In genomic region chr6:32973934-32974333, GRCh38 we compare ENCODE assay signal across 6 cellular contexts. TPM values are rescaled to one million over a fixed set of nuclear protein-coding genes. Genes with fewer than 3 reads are reported as not detected.
DNase-seq lines count a peak whose midpoint lies in the region; ATAC-seq and TF ChIP-seq lines count a peak whose summit lies in the region.

No MANE protein-coding gene starts in this region.

- peak overlapping the region; percentile 92 for H3K9ac ChIP-seq in SK-N-SH

- peak in 1 of 2 donors; percentile 29 for TF ChIP-seq POLR2A in thyroid gland (IDR thresholded peaks at IDR 0.05)

- H3K9me3 ChIP-seq in SK-N-SH: no peaks in the 10 kb centered on the region
- H3K9me3 ChIP-seq in thyroid gland: no peaks in the 10 kb centered on the region

- peak overlapping the region; percentile 94 for H3K4me2 ChIP-seq in SK-N-SH

- CTCF ChIA-PET in SK-N-SH (lab: Yijun Ruan, JAX): interaction anchor here (0.9 to 12.0 kb wide), 8 partner anchors 10 to 275 kb away, joined by 3 to 203 read pairs (median 14); partner anchors contain the start of gene HLA-DMA

- peaks cover 71% of the 10 kb centered on the region for H3F3A ChIP-seq in SK-N-SH (replicated peaks; ENCODE audit: insufficient read depth)

- POLR2A ChIA-PET in SK-N-SH (lab: Yijun Ruan, JAX): interaction anchor here (1.2 to 4.7 kb wide), 3 partner anchors 9 to 80 kb away, joined by 6 to 50 read pairs (median 42); no protein-coding TSS in a partner anchor

- DNase-seq in H4 (ENCODE audit: low spot score) (peak; percentile 38), SK-N-SH (peak; percentile 54), foreskin fibroblast (peak in 1 of 2 donors; percentile 73), thyroid gland (no peak), HPDE6-E6E7 (ENCODE audit: extremely low spot score) (no peak)

- H3K9me2 ChIP-seq in SK-N-SH: no peaks in the 10 kb centered on the region

- H4K20me1 ChIP-seq in SK-N-SH (ENCODE audit: insufficient read depth): peaks cover 69% of the 10 kb centered on the region

- no peak for TF ChIP-seq EP300 in SK-N-SH (IDR thresholded peaks at IDR 0.05; ENCODE audit: borderline replicate concordance in 1 of 2, low read depth in 1 of 2, low read length in 1 of 2)

- no peaks in the 10 kb centered on the region for H3K27me3 ChIP-seq in SK-N-SH (ENCODE audit: insufficient read depth)
- no peaks in the 10 kb centered on the region for H3K27me3 ChIP-seq in thyroid gland

- H3K4me1 ChIP-seq in SK-N-SH (ENCODE audit: control insufficient read depth in 1 of 2, insufficient read depth in 2 of 2, low read depth in 1 of 2, low read length in 1 of 2) (peaks cover 24 to 25% of the 10 kb centered on the region in 2 experiments; a peak in 3 of 4 replicates), thyroid gland (peaks cover 36 to 42% of the 10 kb centered on the region in 2 donors)

- H3K79me2 ChIP-seq in SK-N-SH (ENCODE audit: insufficient read depth): peaks cover 84% of the 10 kb centered on the region

- TF ChIP-seq RAD21 in SK-N-SH (IDR thresholded peaks at IDR 0.05; ENCODE audit: low read length): no peak

- intact Hi-C loops in thyroid gland (cut with DNase I): no loop called here

- H2AFZ ChIP-seq in SK-N-SH (ENCODE audit: low read depth): no peak overlapping the region

- no peak for ATAC-seq in HG02852 (IDR thresholded peaks at IDR 0.05; ENCODE audit: unreplicated experiment)

- H3K36me3 ChIP-seq in SK-N-SH (replicated peaks in 1 of 2; ENCODE audit: control insufficient read depth in 1 of 2, insufficient read depth in 2 of 2, low read length in 1 of 2) (peaks cover 62 to 71% of the 10 kb centered on the region in 2 experiments), thyroid gland (peaks cover 55 to 67% of the 10 kb centered on the region in 2 donors)

- H3K4me3 ChIP-seq in SK-N-SH (ENCODE audit: low read depth in 2 of 2, low read length in 1 of 2) (peak overlapping the region; percentile 62 to 88), foreskin fibroblast (ENCODE audit: low read depth in 1 of 2, low read length in 2 of 2) (peak overlapping the region; percentile 74 to 95), thyroid gland (replicated peaks in 1 of 3) (peak overlapping the region; percentile 68 to 100 (median 98))

- H3K27ac ChIP-seq in SK-N-SH (ENCODE audit: low read depth in 2 of 2, low read length in 1 of 2) (peak overlapping the region in 1 of 2 experiments; percentile 74; a peak in 2 of 4 replicates), thyroid gland (peak overlapping the region in 2 of 3 donors; percentile 1 to 86)

- WGBS in SK-N-SH (ENCODE audit: low lambda C conversion rate): under 1% methylated on average over 4 of the region's 4 CpGs
- 1 to 2% methylated on average over 4 of the region's 4 CpGs for WGBS in thyroid gland, 2 donors

- no peak for TF ChIP-seq CTCF in SK-N-SH (IDR thresholded peaks at IDR 0.05)
- TF ChIP-seq CTCF in foreskin fibroblast (IDR thresholded peaks at IDR 0.05; ENCODE audit: low read depth, low read length): no peak
- no peak for TF ChIP-seq CTCF in thyroid gland (IDR thresholded peaks at IDR 0.05)

TF ChIP-seq in SK-N-SH, 30 proteins besides CTCF, POLR2A, EP300 and RAD21:
- no peak for TF ChIP-seq ZBTB33 (IDR thresholded peaks at IDR 0.05; ENCODE audit: borderline replicate concordance, low read depth)
- TF ChIP-seq USF2 (IDR thresholded peaks at IDR 0.05; ENCODE audit: borderline replicate concordance, low read depth, low read length): no peak
- no peak for TF ChIP-seq YY1 (IDR thresholded peaks at IDR 0.05; ENCODE audit: low read depth)
- TF ChIP-seq RFX5 (IDR thresholded peaks at IDR 0.05; ENCODE audit: low read length): no peak
- TF ChIP-seq MXI1 (IDR thresholded peaks at IDR 0.05; ENCODE audit: low read depth, low read length): peak; percentile 24; the same call in 1 of the 2 replicates
- no peak for TF ChIP-seq FOSL2 (IDR thresholded peaks at IDR 0.05; ENCODE audit: borderline replicate concordance, low read depth)

RNA-seq across cellular contexts. Expression of gene BRD2, which starts 5.5 kb away (rescaled TPM):
- 52.2 and 57.6 TPM in 2 replicates for total RNA-seq in H4 (2014; rRNA removed; shearing (Covaris generic))
- 104 and 116 TPM in 2 replicates for polyA plus RNA-seq in SK-N-SH (2012; rRNA removed)
- polyA plus RNA-seq in SK-N-SH (2012; cell fraction: cytosol; rRNA removed): 87.9 and 91.4 TPM in 2 replicates
- polyA plus RNA-seq in SK-N-SH (2012; cell fraction: nucleus; rRNA removed): 186 and 280 TPM in 2 replicates
- 100 to 1,000 TPM; 206 to 282 (median 238) TPM for total RNA-seq in thyroid gland

RNA-seq across cellular contexts. Expression of gene HLA-DMA, which starts 21.0 kb away (rescaled TPM):
- 10.3 and 13.0 TPM in 2 replicates for total RNA-seq in H4 (2014; rRNA removed; shearing (Covaris generic))
- 1.2 and 1.5 TPM in 2 replicates for polyA plus RNA-seq in SK-N-SH (2012; rRNA removed)
- polyA plus RNA-seq in SK-N-SH (2012; cell fraction: cytosol; rRNA removed): 0.75 and 1.3 TPM in 2 replicates
- polyA plus RNA-seq in SK-N-SH (2012; cell fraction: nucleus; rRNA removed): 6.5 and 7.7 TPM in 2 replicates
- 10 to 100 TPM; 10.7 to 41.5 (median 27.3) TPM for total RNA-seq in thyroid gland

RNA-seq across cellular contexts. Expression of gene HLA-DMB, which starts 33.1 kb away (rescaled TPM):
- total RNA-seq in H4 (2014; rRNA removed; shearing (Covaris generic)): 4.5 and 4.6 TPM in 2 replicates
- polyA plus RNA-seq in SK-N-SH (2012; rRNA removed): 0.10 TPM in 1 of 2 replicates, not detected in the other
- 0.03 TPM in 1 of 2 replicates, not detected in the other for polyA plus RNA-seq in SK-N-SH (2012; cell fraction: cytosol; rRNA removed)
- polyA plus RNA-seq in SK-N-SH (2012; cell fraction: nucleus; rRNA removed): 0.05 and 0.06 TPM in 2 replicates
- total RNA-seq in thyroid gland: 10 to 100 TPM; 34.7 to 82.9 (median 51.3) TPM

RNA-seq across cellular contexts. Expression of gene HLA-DOA, which starts 35.5 kb away (rescaled TPM):
- 0.14 TPM in 1 of 2 replicates, not detected in the other for total RNA-seq in H4 (2014; rRNA removed; shearing (Covaris generic))
- not detected in 2 replicates for polyA plus RNA-seq in SK-N-SH (2012; rRNA removed)
- polyA plus RNA-seq in SK-N-SH (2012; cell fraction: cytosol; rRNA removed): not detected in 2 replicates
- polyA plus RNA-seq in SK-N-SH (2012; cell fraction: nucleus; rRNA removed): not detected in 2 replicates
- total RNA-seq in thyroid gland: 10 to 100 TPM in 3 of 4 donors, 1 to 10 TPM in 1; 2.0 to 85.9 (median 20.3) TPM

Comparison
In these comparisons a context has a peak if more than half of its experiments do, and no peak if none do; other contexts are left out.
1. DNase-seq: peak in H4 (single experiment) and SK-N-SH (single experiment); none in thyroid gland (0 of 2) and HPDE6-E6E7 (single experiment).
2. Peak in every context shown above with its lines, with median percentiles within 50 percentile points of each other: H3K4me3 ChIP-seq.